Comparison of ENCODE assay signal across 8 cellular contexts in genomic region chr6:37239950-37240713, GRCh38. TPM values are rescaled to one million over a fixed set of nuclear protein-coding genes. Genes with fewer than 3 reads are reported as not detected.
DNase-seq lines count a peak whose midpoint lies in the region; ATAC-seq and TF ChIP-seq lines count a peak whose summit lies in the region.

No MANE protein-coding gene starts in this region.

- no peak overlapping the region for H3K4me3 ChIP-seq in RWPE2 (ENCODE audit: severe bottlenecking)
- no peak overlapping the region for H3K4me3 ChIP-seq in retinal pigment epithelial cell (ENCODE audit: low read length)
- H3K4me3 ChIP-seq in uterus, result no peak overlapping the region

- H3K27ac ChIP-seq in RWPE2 (ENCODE audit: poor library complexity, severe bottlenecking), result peak overlapping the region; percentile 95
- peak overlapping the region; percentile 91 to 97 for H3K27ac ChIP-seq in uterus

- H3K27ac Mint-ChIP-seq in endothelial cell (ENCODE audit: unreplicated experiment), result no peak overlapping the region

- H3K36me3 ChIP-seq in RWPE2 (ENCODE audit: low read depth), result no peaks in the 10 kb centered on the region
- no peaks in the 10 kb centered on the region for H3K36me3 ChIP-seq in uterus

- H3K27me3 ChIP-seq in RWPE2 (ENCODE audit: insufficient read depth, poor library complexity, severe bottlenecking) (no peaks in the 10 kb centered on the region), uterus (no peaks in the 10 kb centered on the region)

- H3K36me3 Mint-ChIP-seq in endothelial cell (ENCODE audit: low read depth, unreplicated experiment), result no peaks in the 10 kb centered on the region

- intact Hi-C loops in Right ventricle myocardium superior (cut with DNase I), result no loop called here
- intact Hi-C loops in uterus (cut with DNase I; ENCODE audit: low total_unique reads), result no loop called here

- H3K27me3 Mint-ChIP-seq in endothelial cell (ENCODE audit: unreplicated experiment), result no peaks in the 10 kb centered on the region

- POLR2A ChIA-PET in GM10248 (lab: Yijun Ruan, JAX), result interaction anchor here (1.2 kb wide), 1 partner anchor 18 kb away, joined by 4 read pairs; the partner anchor contains the start of genes TBC1D22B and TMEM217

- H3K9me3 ChIP-seq in RWPE2 (ENCODE audit: severe bottlenecking) (no peaks in the 10 kb centered on the region), uterus (no peaks in the 10 kb centered on the region)

- H3K4me1 ChIP-seq in RWPE2 (ENCODE audit: insufficient read depth, poor library complexity, severe bottlenecking) (peaks cover 57% of the 10 kb centered on the region), uterus (peaks cover 0 to 14% of the 10 kb centered on the region in 2 donors)

- TF ChIP-seq CTCF in GM10248 (IDR thresholded peaks at IDR 0.05; ENCODE audit: control extremely low read depth, extremely low read depth, low read depth, missing control alignments), result no peak
- no peak for TF ChIP-seq CTCF in RWPE2 (IDR thresholded peaks at IDR 0.05; ENCODE audit: poor library complexity, severe bottlenecking)
- no peak for TF ChIP-seq CTCF in retinal pigment epithelial cell (conservative IDR thresholded peaks at IDR 0.05; ENCODE audit: low read depth, low read length)
- no peak for TF ChIP-seq CTCF in uterus (IDR thresholded peaks at IDR 0.05)
- TF ChIP-seq CTCF in endothelial cell (IDR thresholded peaks at IDR 0.05; ENCODE audit: unreplicated experiment), result no peak

- no peak overlapping the region for H3K4me3 Mint-ChIP-seq in endothelial cell (ENCODE audit: unreplicated experiment)

- DNase-seq in GM10248 (ENCODE audit: extremely low spot score) (peak; percentile 69), HK-2 (ENCODE audit: unreplicated experiment) (peak; percentile 97), RWPE2 (ENCODE audit: low spot score) (peak; percentile 87), Right ventricle myocardium superior (peak; percentile 93), retinal pigment epithelial cell (ENCODE audit: low read depth) (peak; percentile 96), uterus (peak; percentile 97), endothelial cell (ENCODE audit: low spot score) (no peak)
- peak; percentile 84 for DNase-seq in activated naive CD4-positive, alpha-beta T cell treated with Interleukin-2 at 50 U/mL for 16 hours

- CTCF ChIA-PET in GM10248 (lab: Yijun Ruan, JAX), result interaction anchor here (0.7 to 1.8 kb wide), 3 partner anchors 8 to 31 kb away, joined by 3 to 5 read pairs (median 3); no protein-coding TSS in a partner anchor

- ATAC-seq in RWPE2 (ENCODE audit: low read depth) (peak; percentile 42), Right ventricle myocardium superior (ENCODE audit: poor library complexity) (peak; percentile 67)

- H3K9me3 Mint-ChIP-seq in endothelial cell (ENCODE audit: unreplicated experiment), result no peaks in the 10 kb centered on the region

- peaks cover 8% of the 10 kb centered on the region for H3K4me1 Mint-ChIP-seq in endothelial cell (ENCODE audit: unreplicated experiment)

- no peak for TF ChIP-seq POLR2A in uterus (IDR thresholded peaks at IDR 0.05)

RNA-seq across cellular contexts. Expression of gene TBC1D22B, which starts 17.4 kb away (rescaled TPM):
- 5.6 TPM for total RNA-seq in Right ventricle myocardium superior
- total RNA-seq in uterus, result 10 to 100 TPM in 1 of 4 donors, 1 to 10 TPM in 3; 4.1 to 15.4 (median 7.5) TPM
- total RNA-seq in endothelial cell (ENCODE audit: unreplicated experiment), result 11.8 TPM

RNA-seq across cellular contexts. Expression of gene TMEM217, which starts 17.8 kb away (rescaled TPM):
- total RNA-seq in Right ventricle myocardium superior, result not detected
- 1 to 10 TPM in 1 of 4 donors, under 1 TPM in 1, not detected in 2; 0.21 to 1.6 TPM for total RNA-seq in uterus
- 5.4 TPM for total RNA-seq in endothelial cell (ENCODE audit: unreplicated experiment)
